Comparison of ENCODE assay signal across 13 cellular contexts in the genomic region with DNA sequence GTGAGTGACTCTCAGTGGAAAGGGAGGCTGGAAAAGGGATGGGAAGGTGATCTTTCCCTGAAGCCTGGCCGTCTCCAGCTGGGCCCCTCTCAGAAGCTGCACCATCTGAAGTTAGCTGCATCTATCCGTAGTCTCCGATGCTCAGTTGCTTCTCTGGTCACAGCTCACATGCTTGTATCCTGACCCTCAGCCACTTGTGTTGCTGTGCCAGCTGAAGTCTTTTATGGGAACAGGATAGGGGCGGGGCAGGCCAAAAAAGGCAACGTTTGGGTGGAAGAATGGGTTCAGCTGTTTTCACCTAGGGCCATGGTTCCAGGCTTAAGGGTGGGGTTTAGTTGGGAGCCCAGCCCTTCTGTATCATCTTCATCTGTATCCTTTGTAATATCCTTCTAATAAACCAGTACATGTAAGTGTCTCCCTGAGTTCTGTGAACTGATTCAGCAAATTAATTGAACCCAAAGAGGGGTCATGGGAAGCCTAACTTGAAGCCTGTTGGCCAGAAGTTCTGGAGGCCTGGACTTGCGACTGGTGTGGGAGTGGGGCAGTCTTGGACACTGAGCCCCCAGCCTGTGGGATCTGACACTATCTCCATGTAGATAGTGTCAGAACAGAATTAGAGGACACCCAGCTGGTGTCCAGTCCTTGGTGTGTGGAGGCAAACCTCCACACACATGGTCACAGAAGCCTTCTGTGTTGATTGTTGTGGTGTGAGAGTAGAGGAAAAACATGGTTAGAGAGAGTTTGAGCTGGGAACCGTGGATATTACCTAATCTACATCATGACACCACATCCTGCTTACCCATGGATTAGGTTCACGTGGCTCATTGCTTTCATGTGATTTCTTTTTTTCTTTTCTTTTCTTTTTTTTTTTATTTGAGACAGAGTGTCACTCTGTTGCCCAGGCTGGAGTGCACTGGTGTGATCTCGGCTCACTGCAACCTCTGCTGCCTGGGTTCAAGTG. TPM values are rescaled to one million over a fixed set of nuclear protein-coding genes. Genes with fewer than 3 reads are reported as not detected.
DNase-seq lines count a peak whose midpoint lies in the region; ATAC-seq and TF ChIP-seq lines count a peak whose summit lies in the region.
"Had no signal": no experiment of that assay in that cellular context is flagged by ENCODE, and none has a peak within 500 bp of the region (broad histone marks: within the 10 kb centered on the region; RNA-seq: fewer than 3 reads in every experiment).

No MANE protein-coding gene starts in this region.

- H3K36me3 ChIP-seq in BLaER1 treated with 17β-estradiol and CSF1 and Interleukin-3, amounts not matched to agents 10 nM and 100 nM = no peaks in the 10 kb centered on the region
- H3K36me3 ChIP-seq in mesenchymal stem cell (ENCODE audit: control insufficient read depth in 1 of 2, insufficient read depth in 2 of 2, low read depth in 1 of 2, low read length in 2 of 2) (no peaks in the 10 kb centered on the region), body of pancreas (replicated peaks in 1 of 2; ENCODE audit: insufficient read depth in 1 of 2, low read depth in 2 of 2) (no peaks in the 10 kb centered on the region)
- H3K36me3 ChIP-seq: prostate gland, stomach had no signal

- peak overlapping the region in 1 of 2 experiments; percentile 34 for H3K18ac ChIP-seq in mesenchymal stem cell (ENCODE audit: low read depth in 1 of 2, low read length in 2 of 2)

- H3K27ac ChIP-seq in BLaER1 treated with 17β-estradiol and CSF1 and Interleukin-3, amounts not matched to agents 10 nM and 100 nM = peak overlapping the region in 10 of 11 experiments; percentile 10 to 83 (median 50); a peak in 14 of 22 replicates
- H3K27ac ChIP-seq in mesenchymal stem cell (ENCODE audit: low read length, poor library complexity, severe bottlenecking) (no peak overlapping the region), body of pancreas (no peak overlapping the region)
- H3K27ac ChIP-seq: PC-9, prostate gland had no signal

- no peak overlapping the region for H2AK5ac ChIP-seq in mesenchymal stem cell (ENCODE audit: low read length, severe bottlenecking)

- no peaks in the 10 kb centered on the region for H3K27me3 Mint-ChIP-seq in activated T-helper 1 cell treated with anti-CD3 and anti-CD28 coated beads, Interleukin-12 subunit alpha, Interleukin-12 subunit beta, Interleukin-2, Interleukin-4 antibody, amounts not matched to agents 30 ng/mL and 10 ng/mL and 1 ng/mL, durations not matched to agents 14 hours and 24 hours and 36 hours (ENCODE audit: insufficient read depth)
- H3K27me3 Mint-ChIP-seq: memory B cell had no signal

- peak overlapping the region; percentile 88 for H2BK15ac ChIP-seq in mesenchymal stem cell (ENCODE audit: low read depth, poor library complexity, severe bottlenecking)

- H3K27me3 ChIP-seq in BLaER1 treated with 17β-estradiol and CSF1 and Interleukin-3, amounts not matched to agents 10 nM and 100 nM = no peaks in the 10 kb centered on the region
- H3K27me3 ChIP-seq in mesenchymal stem cell (ENCODE audit: control insufficient read depth in 1 of 2, insufficient read depth in 1 of 2, low read length in 2 of 2) (peaks cover 0 to 7% of the 10 kb centered on the region in 2 experiments), body of pancreas (no peaks in the 10 kb centered on the region)

- H3K4me3 ChIP-seq in BLaER1 treated with 17β-estradiol and CSF1 and Interleukin-3, amounts not matched to agents 10 nM and 100 nM = no peak overlapping the region
- no peak overlapping the region for H3K4me3 ChIP-seq in mesenchymal stem cell (ENCODE audit: insufficient read depth in 1 of 2, low read depth in 1 of 2, low read length in 2 of 2)
- no peak overlapping the region for H3K4me3 ChIP-seq in body of pancreas
- H3K4me3 ChIP-seq: PC-9, prostate gland, stomach had no signal

- TF ChIP-seq POLR2A in body of pancreas (IDR thresholded peaks at IDR 0.05) = no peak

- peak overlapping the region in 1 of 2 experiments; percentile 73 for H3K4ac ChIP-seq in mesenchymal stem cell (ENCODE audit: low read depth in 1 of 2, low read length in 2 of 2)

- no peaks in the 10 kb centered on the region for H3K9me3 Mint-ChIP-seq in activated T-helper 1 cell treated with anti-CD3 and anti-CD28 coated beads, Interleukin-12 subunit alpha, Interleukin-12 subunit beta, Interleukin-2, Interleukin-4 antibody, amounts not matched to agents 30 ng/mL and 10 ng/mL and 1 ng/mL, durations not matched to agents 14 hours and 24 hours and 36 hours
- H3K9me3 Mint-ChIP-seq: memory B cell had no signal

- no peak overlapping the region for H2BK120ac ChIP-seq in mesenchymal stem cell (ENCODE audit: low read depth, low read length)

- H3K27ac Mint-ChIP-seq in activated T-helper 1 cell treated with anti-CD3 and anti-CD28 coated beads, Interleukin-12 subunit alpha, Interleukin-12 subunit beta, Interleukin-2, Interleukin-4 antibody, amounts not matched to agents 30 ng/mL and 10 ng/mL and 1 ng/mL, durations not matched to agents 14 hours and 24 hours and 36 hours = no peak overlapping the region
- H3K27ac Mint-ChIP-seq: memory B cell had no signal

- DNase-seq in H4 (ENCODE audit: low spot score) (peak; percentile 74), mesenchymal stem cell (peak; percentile 82), NCI-H510A treated with DMSO at 0.1 percent for 48 hours (lab: John Stamatoyannopoulos, UW) (no peak), SW 1271 (lab: John Stamatoyannopoulos, UW) (no peak), body of pancreas (no peak), activated gamma-delta T cell treated with Interleukin-2 at 50 U/mL for 16 hours (no peak)
- DNase-seq in activated T-helper 1 cell treated with anti-CD3 and anti-CD28 coated beads, Interleukin-12 subunit alpha, Interleukin-12 subunit beta, Interleukin-2, Interleukin-4 antibody, amounts not matched to agents 30 ng/mL and 10 ng/mL and 1 ng/mL, durations not matched to agents 14 hours and 24 hours and 36 hours (ENCODE audit: low spot score) = no peak
- DNase-seq: PC-9; stimulated activated CD4-positive, alpha-beta T cell treated with anti-CD3 and anti-CD28 coated beads, Interleukin-4, amount 100 ng/mL, for 1 hour; stomach had no signal

- 0 out of 22 replicates have a peak, but pooled peaks cover 0 to 5% (median 0%) of the 10 kb centered on the region in 11 experiments for H3K9me3 ChIP-seq in BLaER1 treated with 17β-estradiol and CSF1 and Interleukin-3, amounts not matched to agents 10 nM and 100 nM (replicated peaks in 1 of 11)
- peaks cover 3% of the 10 kb centered on the region for H3K9me3 ChIP-seq in mesenchymal stem cell (ENCODE audit: control insufficient read depth, low read length)
- H3K9me3 ChIP-seq in body of pancreas = no peaks in the 10 kb centered on the region
- H3K9me3 ChIP-seq: prostate gland, stomach had no signal

- intact Hi-C loops in activated T-helper 1 cell treated with anti-CD3 and anti-CD28 coated beads, Interleukin-12 subunit alpha, Interleukin-12 subunit beta, Interleukin-2, Interleukin-4 antibody, amounts not matched to agents 30 ng/mL and 10 ng/mL and 1 ng/mL, durations not matched to agents 14 hours and 24 hours and 36 hours (cut with micrococcal nuclease) = no loop called here
- intact Hi-C loops in body of pancreas (cut with DNase I) = no loop called here

- H3K23ac ChIP-seq in mesenchymal stem cell (ENCODE audit: low read length in 2 of 2) = no peak overlapping the region

- TF ChIP-seq CTCF in body of pancreas (IDR thresholded peaks at IDR 0.05) = no peak

- peaks cover 4% of the 10 kb centered on the region for H3K36me3 Mint-ChIP-seq in activated T-helper 1 cell treated with anti-CD3 and anti-CD28 coated beads, Interleukin-12 subunit alpha, Interleukin-12 subunit beta, Interleukin-2, Interleukin-4 antibody, amounts not matched to agents 30 ng/mL and 10 ng/mL and 1 ng/mL, durations not matched to agents 14 hours and 24 hours and 36 hours (ENCODE audit: low read depth)
- H3K36me3 Mint-ChIP-seq: memory B cell had no signal

- peaks cover 27% of the 10 kb centered on the region for H3K4me1 Mint-ChIP-seq in activated T-helper 1 cell treated with anti-CD3 and anti-CD28 coated beads, Interleukin-12 subunit alpha, Interleukin-12 subunit beta, Interleukin-2, Interleukin-4 antibody, amounts not matched to agents 30 ng/mL and 10 ng/mL and 1 ng/mL, durations not matched to agents 14 hours and 24 hours and 36 hours (ENCODE audit: low read depth)

- peak overlapping the region; percentile 83 to 95 for H2BK12ac ChIP-seq in mesenchymal stem cell (ENCODE audit: low read length in 2 of 2)

- H4K91ac ChIP-seq in mesenchymal stem cell (ENCODE audit: low read length) = no peak overlapping the region

- H3K79me1 ChIP-seq in mesenchymal stem cell (replicated peaks; ENCODE audit: low read length, poor library complexity, severe bottlenecking) = no peaks in the 10 kb centered on the region

- no peaks in the 10 kb centered on the region; a peak in 1 of 22 replicates for H4K20me1 ChIP-seq in BLaER1 treated with 17β-estradiol and CSF1 and Interleukin-3, amounts not matched to agents 10 nM and 100 nM

- H3K9ac ChIP-seq in BLaER1 treated with 17β-estradiol and CSF1 and Interleukin-3, amounts not matched to agents 10 nM and 100 nM = peak overlapping the region in 2 of 11 experiments; percentile 7 to 24; a peak in 3 of 22 replicates
- no peak overlapping the region for H3K9ac ChIP-seq in mesenchymal stem cell (ENCODE audit: low read length)

- H2BK5ac ChIP-seq in mesenchymal stem cell (ENCODE audit: low read depth, low read length, poor library complexity, severe bottlenecking) = no peak overlapping the region

- peak overlapping the region in 9 of 11 experiments; percentile 26 to 96 (median 82); a peak in 15 of 22 replicates for H3K4me2 ChIP-seq in BLaER1 treated with 17β-estradiol and CSF1 and Interleukin-3, amounts not matched to agents 10 nM and 100 nM
- no peak overlapping the region for H3K4me2 ChIP-seq in mesenchymal stem cell (ENCODE audit: low read length, poor library complexity, severe bottlenecking)
- H3K4me2 ChIP-seq: PC-9 had no signal

- ATAC-seq in body of pancreas = no peak

- peaks cover 12 to 57% (median 53%) of the 10 kb centered on the region in 10 experiments for H3K4me1 ChIP-seq in BLaER1 treated with 17β-estradiol and CSF1 and Interleukin-3, amounts not matched to agents 10 nM and 100 nM
- H3K4me1 ChIP-seq in mesenchymal stem cell (ENCODE audit: control insufficient read depth, insufficient read depth, low read depth, low read length) = peaks cover 5% of the 10 kb centered on the region
- H3K4me1 ChIP-seq in body of pancreas = no peaks in the 10 kb centered on the region
- H3K4me1 ChIP-seq: prostate gland had no signal

- peak overlapping the region; percentile 27 for H4K8ac ChIP-seq in mesenchymal stem cell (ENCODE audit: low read length)

- H3K14ac ChIP-seq in mesenchymal stem cell (ENCODE audit: low read length in 2 of 2) = peak overlapping the region in 1 of 2 experiments; percentile 29

- H3K4me3 Mint-ChIP-seq in activated T-helper 1 cell treated with anti-CD3 and anti-CD28 coated beads, Interleukin-12 subunit alpha, Interleukin-12 subunit beta, Interleukin-2, Interleukin-4 antibody, amounts not matched to agents 30 ng/mL and 10 ng/mL and 1 ng/mL, durations not matched to agents 14 hours and 24 hours and 36 hours = peak overlapping the region; percentile 20
- H3K4me3 Mint-ChIP-seq: memory B cell had no signal

- WGBS in mesenchymal stem cell = 100% methylated on average over 6 of the region's 9 CpGs
- WGBS in body of pancreas, 2 donors = 69% methylated on average over 9 of the region's 9 CpGs

- H2AFZ ChIP-seq in mesenchymal stem cell (ENCODE audit: low read depth, low read length) = no peak overlapping the region
- H2AFZ ChIP-seq: PC-9 had no signal

RNA-seq across cellular contexts. Expression of a gene that starts 49.3 kb away (rescaled TPM):
- not detected in 2 replicates for total RNA-seq in H4 (2014; rRNA removed; shearing (Covaris generic))
- total RNA-seq in activated T-helper 1 cell treated with anti-CD3 and anti-CD28 coated beads, Interleukin-12 subunit alpha, Interleukin-12 subunit beta, Interleukin-2, Interleukin-4 antibody, amounts not matched to agents 30 ng/mL and 10 ng/mL and 1 ng/mL, durations not matched to agents 14 hours and 24 hours and 36 hours = 0.08 TPM in 1 of 2 replicates, not detected in the other
- polyA plus RNA-seq in mesenchymal stem cell (2013, experiment 1 of 2) = not detected
- polyA plus RNA-seq in mesenchymal stem cell (2013, experiment 2 of 2) = not detected
- total RNA-seq in body of pancreas = not detected
- total RNA-seq: PC-9, stomach had no signal
- polyA plus RNA-seq: stomach had no signal

Comparison
In these comparisons a context has a peak if more than half of its experiments do, and no peak if none do; other contexts are left out.
1. H3K27ac ChIP-seq: peak in BLaER1 treated with 17β-estradiol and CSF1 and Interleukin-3, amounts not matched to agents 10 nM and 100 nM (10 of 11); none in mesenchymal stem cell (single experiment) and body of pancreas (0 of 4).
2. DNase-seq: peak in H4 (single experiment) and mesenchymal stem cell (single experiment); none in activated T-helper 1 cell treated with anti-CD3 and anti-CD28 coated beads, Interleukin-12 subunit alpha, Interleukin-12 subunit beta, Interleukin-2, Interleukin-4 antibody, amounts not matched to agents 30 ng/mL and 10 ng/mL and 1 ng/mL, durations not matched to agents 14 hours and 24 hours and 36 hours (single experiment), NCI-H510A treated with DMSO at 0.1 percent for 48 hours (single experiment), SW 1271 (0 of 2), body of pancreas (0 of 4) and activated gamma-delta T cell treated with Interleukin-2 at 50 U/mL for 16 hours (single experiment).